Comparison of ENCODE assay signal across 2 cellular contexts in the genomic region with DNA sequence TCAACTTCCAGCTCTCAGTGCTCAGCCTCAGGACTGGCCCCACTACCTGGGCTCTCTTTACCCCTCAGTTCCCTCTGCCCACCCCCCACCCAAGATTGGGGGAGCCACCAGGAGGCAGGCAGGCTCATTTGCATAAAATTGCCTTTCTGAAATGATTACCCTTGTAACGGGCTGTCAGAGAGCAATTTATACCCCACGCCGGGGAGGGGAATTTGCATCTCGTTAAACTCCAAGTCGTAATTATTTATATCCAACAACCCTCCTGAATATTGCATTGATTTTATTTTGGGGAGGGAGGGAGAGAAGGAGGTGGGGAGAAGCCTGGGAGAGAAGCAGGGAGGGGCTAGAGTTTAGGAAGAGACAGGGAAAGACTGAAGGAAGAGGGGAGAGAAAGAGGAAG.
TF ChIP-seq lines count a peak whose summit lies in the region.

No MANE protein-coding gene starts in this region.

TF ChIP-seq in neural cell, 6 proteins besides CTCF, POLR2A, EP300 and RAD21 (continued from another document):
- TF ChIP-seq EZH2 (IDR thresholded peaks at IDR 0.05; ENCODE audit: borderline replicate concordance, insufficient read depth, low read length, poor library complexity, severe bottlenecking) (no peak), POLR2AphosphoS5 (IDR thresholded peaks at IDR 0.05) (no peak), MXI1 (conservative IDR thresholded peaks at IDR 0.05; ENCODE audit: poor library complexity, severe bottlenecking) (no peak), SMC3 (conservative IDR thresholded peaks at IDR 0.05; ENCODE audit: poor library complexity) (no peak)
- TF ChIP-seq, protein P1, sequence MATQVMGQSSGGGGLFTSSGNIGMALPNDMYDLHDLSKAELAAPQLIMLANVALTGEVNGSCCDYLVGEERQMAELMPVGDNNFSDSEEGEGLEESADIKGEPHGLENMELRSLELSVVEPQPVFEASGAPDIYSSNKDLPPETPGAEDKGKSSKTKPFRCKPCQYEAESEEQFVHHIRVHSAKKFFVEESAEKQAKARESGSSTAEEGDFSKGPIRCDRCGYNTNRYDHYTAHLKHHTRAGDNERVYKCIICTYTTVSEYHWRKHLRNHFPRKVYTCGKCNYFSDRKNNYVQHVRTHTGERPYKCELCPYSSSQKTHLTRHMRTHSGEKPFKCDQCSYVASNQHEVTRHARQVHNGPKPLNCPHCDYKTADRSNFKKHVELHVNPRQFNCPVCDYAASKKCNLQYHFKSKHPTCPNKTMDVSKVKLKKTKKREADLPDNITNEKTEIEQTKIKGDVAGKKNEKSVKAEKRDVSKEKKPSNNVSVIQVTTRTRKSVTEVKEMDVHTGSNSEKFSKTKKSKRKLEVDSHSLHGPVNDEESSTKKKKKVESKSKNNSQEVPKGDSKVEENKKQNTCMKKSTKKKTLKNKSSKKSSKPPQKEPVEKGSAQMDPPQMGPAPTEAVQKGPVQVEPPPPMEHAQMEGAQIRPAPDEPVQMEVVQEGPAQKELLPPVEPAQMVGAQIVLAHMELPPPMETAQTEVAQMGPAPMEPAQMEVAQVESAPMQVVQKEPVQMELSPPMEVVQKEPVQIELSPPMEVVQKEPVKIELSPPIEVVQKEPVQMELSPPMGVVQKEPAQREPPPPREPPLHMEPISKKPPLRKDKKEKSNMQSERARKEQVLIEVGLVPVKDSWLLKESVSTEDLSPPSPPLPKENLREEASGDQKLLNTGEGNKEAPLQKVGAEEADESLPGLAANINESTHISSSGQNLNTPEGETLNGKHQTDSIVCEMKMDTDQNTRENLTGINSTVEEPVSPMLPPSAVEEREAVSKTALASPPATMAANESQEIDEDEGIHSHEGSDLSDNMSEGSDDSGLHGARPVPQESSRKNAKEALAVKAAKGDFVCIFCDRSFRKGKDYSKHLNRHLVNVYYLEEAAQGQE (IDR thresholded peaks at IDR 0.05; ENCODE audit: borderline replicate concordance): no peak
TF ChIP-seq in neural cell: peak in this region for 0.

TF ChIP-seq in HEK293T, 16 proteins besides CTCF, POLR2A, EP300 and RAD21 (continued from another document):
- TF ChIP-seq ELF4 (IDR thresholded peaks at IDR 0.05) (no peak), FOXA1 (IDR thresholded peaks at IDR 0.05) (no peak), ZNF384 (IDR thresholded peaks at IDR 0.05) (no peak), SUZ12 (IDR thresholded peaks at IDR 0.05) (no peak), BHLHE40 (IDR thresholded peaks at IDR 0.05; ENCODE audit: borderline replicate concordance) (no peak), LEF1 (IDR thresholded peaks at IDR 0.05; ENCODE audit: borderline replicate concordance) (no peak), NFRKB (IDR thresholded peaks at IDR 0.05) (no peak), CTBP1 (IDR thresholded peaks at IDR 0.05; ENCODE audit: borderline replicate concordance) (no peak)
